Comparison of ENCODE assay signal across 7 cellular contexts in genomic region chr5:160906077-160906476, GRCh38.
"Had no signal": no experiment of that assay in that cellular context is flagged by ENCODE, and none has a peak within 500 bp of the region (broad histone marks: within the 10 kb centered on the region; RNA-seq: fewer than 3 reads in every experiment).

No MANE protein-coding gene starts in this region.

- H3K4me1 Mint-ChIP-seq: IgD-negative memory B cell had no signal

- H2AFZ ChIP-seq: GM23338 had no signal

- H3K4me3 ChIP-seq: GM23338 had no signal

- DNase-seq: H9, HCEC 1CT had no signal

- FAIRE-seq: H1, H54, HTR-8/SVneo had no signal

- H3K9me3 Mint-ChIP-seq: GM23338, H9, IgD-negative memory B cell had no signal

- ATAC-seq: GM23338 had no signal

- H3K4me3 Mint-ChIP-seq: GM23338, H9, IgD-negative memory B cell had no signal

- H3K4me2 ChIP-seq: GM23338 had no signal

- H3K27ac Mint-ChIP-seq: GM23338, H9, IgD-negative memory B cell had no signal
